ENCODE assay signal across 14 cellular contexts in the genomic region with DNA sequence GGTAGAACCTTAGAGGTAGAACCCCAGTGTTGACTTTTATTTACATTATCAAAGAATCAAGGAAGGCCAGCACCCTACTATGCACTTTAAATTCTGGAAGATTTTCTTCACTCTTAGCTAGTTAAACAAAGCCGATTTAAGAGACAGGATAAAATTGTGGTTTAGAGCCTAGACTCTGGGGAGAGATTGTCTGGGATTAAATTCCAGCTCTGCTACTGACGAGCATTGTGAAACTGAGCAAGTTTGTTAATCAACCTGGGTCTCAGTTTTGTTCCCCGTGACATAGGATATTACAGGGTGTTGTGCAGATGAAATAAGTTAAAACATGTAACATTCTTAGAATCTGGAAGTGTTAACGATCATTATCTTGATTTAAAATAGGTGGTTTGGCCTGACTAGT.
A peak's percentile ranks its signal among the peaks of the same experiment; 100 is the strongest.
DNase-seq lines count a peak whose midpoint lies in the region; ATAC-seq and TF ChIP-seq lines count a peak whose summit lies in the region.
"Had no signal": no experiment of that assay in that cellular context is flagged by ENCODE, and none has a peak within 500 bp of the region (broad histone marks: within the 10 kb centered on the region; RNA-seq: fewer than 3 reads in every experiment).

No MANE protein-coding gene starts in this region.

- no peaks in the 10 kb centered on the region for H3K9me3 Mint-ChIP-seq in activated CD4-positive, alpha-beta memory T cell treated with anti-CD3 and anti-CD28 coated beads, Interleukin-2, amount 10 ng/mL, durations not matched to agents 7 days and 5 days
- no peaks in the 10 kb centered on the region for H3K9me3 Mint-ChIP-seq in activated CD4-positive, alpha-beta memory T cell treated with anti-CD3 and anti-CD28 coated beads for 36 hours

- DNase-seq in activated CD4-positive, alpha-beta memory T cell treated with anti-CD3 and anti-CD28 coated beads, Interleukin-2, amount 10 ng/mL, durations not matched to agents 7 days and 5 days: no peak
- DNase-seq in activated CD4-positive, alpha-beta memory T cell treated with anti-CD3 and anti-CD28 coated beads for 36 hours: no peak
- DNase-seq in HCEC 1CT (peak; percentile 20), cardiac fibroblast (ENCODE audit: low read depth in 2 of 2) (peak; percentile 44 to 71), sciatic nerve (ENCODE audit: low spot score) (no peak), D341Med (ENCODE audit: low spot score) (no peak)
- DNase-seq: hippocampal formation; NCI-H187 treated with DMSO at 0.1 percent for 48 hours; NCI-H748 treated with DMSO at 0.1 percent for 48 hours; stimulated activated CD4-positive, alpha-beta T cell treated with anti-CD3 and anti-CD28 coated beads, Interleukin-12 subunit alpha, Interleukin-12 subunit beta, amount 100 ng/mL, for 4 hours had no signal

- H3K4me1 Mint-ChIP-seq in activated CD4-positive, alpha-beta memory T cell treated with anti-CD3 and anti-CD28 coated beads, Interleukin-2, amount 10 ng/mL, durations not matched to agents 7 days and 5 days: peaks cover 2% of the 10 kb centered on the region
- H3K4me1 Mint-ChIP-seq in activated CD4-positive, alpha-beta memory T cell treated with anti-CD3 and anti-CD28 coated beads for 36 hours (ENCODE audit: low read depth): peaks cover 15% of the 10 kb centered on the region

- CTCF ChIA-PET in activated CD4-positive, alpha-beta memory T cell treated with anti-CD3 and anti-CD28 coated beads, Interleukin-2, amount 10 ng/mL, durations not matched to agents 7 days and 5 days (lab: Charles Lee): interaction anchor here (0.8 to 0.9 kb wide), 2 partner anchors 80 to 280 kb away, joined by 3 read pairs; no protein-coding TSS in a partner anchor
- CTCF ChIA-PET in activated CD4-positive, alpha-beta memory T cell treated with anti-CD3 and anti-CD28 coated beads for 36 hours (lab: Charles Lee): interaction anchor here (0.7 to 1.0 kb wide), 2 partner anchors 20 to 80 kb away, joined by 3 read pairs; no protein-coding TSS in a partner anchor

- intact Hi-C loops in activated CD4-positive, alpha-beta memory T cell treated with anti-CD3 and anti-CD28 coated beads for 36 hours (cut with micrococcal nuclease): loop anchor here (1.0 to 5.0 kb wide), 3 partner anchors 26 to 376 kb away; a partner anchor contains a TSS
- intact Hi-C loops in sciatic nerve (cut with DNase I): no loop called here

- H3K27me3 Mint-ChIP-seq in activated CD4-positive, alpha-beta memory T cell treated with anti-CD3 and anti-CD28 coated beads, Interleukin-2, amount 10 ng/mL, durations not matched to agents 7 days and 5 days: peaks cover 34% of the 10 kb centered on the region
- H3K27me3 Mint-ChIP-seq in activated CD4-positive, alpha-beta memory T cell treated with anti-CD3 and anti-CD28 coated beads for 36 hours: peaks cover 17% of the 10 kb centered on the region

- POLR2A ChIA-PET in activated CD4-positive, alpha-beta memory T cell treated with anti-CD3 and anti-CD28 coated beads, Interleukin-2, amount 10 ng/mL, durations not matched to agents 7 days and 5 days (lab: Charles Lee): interaction anchor here (1.2 to 2.7 kb wide), 3 partner anchors 9 to 165 kb away, joined by 3 to 23 read pairs (median 5); a partner anchor contains a TSS
- POLR2A ChIA-PET in activated CD4-positive, alpha-beta memory T cell treated with anti-CD3 and anti-CD28 coated beads for 36 hours (lab: Charles Lee): interaction anchor here (1.1 to 2.6 kb wide), 2 partner anchors 46 to 83 kb away, joined by 3 to 11 read pairs; a partner anchor contains a TSS

- ATAC-seq in sciatic nerve (peak; percentile 77), HG02798 (IDR thresholded peaks at IDR 0.05; ENCODE audit: poor library complexity, unreplicated experiment) (no peak), HG02938 (IDR thresholded peaks at IDR 0.05; ENCODE audit: unreplicated experiment) (no peak)

- no peak overlapping the region for H3K4me3 ChIP-seq in cardiac fibroblast (replicated peaks in 1 of 2; ENCODE audit: low read depth in 2 of 2, low read length in 2 of 2)
- H3K4me3 ChIP-seq: HAP-1, tibial nerve had no signal

- peak overlapping the region; percentile 71 for H3K27ac Mint-ChIP-seq in activated CD4-positive, alpha-beta memory T cell treated with anti-CD3 and anti-CD28 coated beads, Interleukin-2, amount 10 ng/mL, durations not matched to agents 7 days and 5 days
- no peak overlapping the region for H3K27ac Mint-ChIP-seq in activated CD4-positive, alpha-beta memory T cell treated with anti-CD3 and anti-CD28 coated beads for 36 hours

- no peaks in the 10 kb centered on the region for H3K36me3 Mint-ChIP-seq in activated CD4-positive, alpha-beta memory T cell treated with anti-CD3 and anti-CD28 coated beads, Interleukin-2, amount 10 ng/mL, durations not matched to agents 7 days and 5 days (ENCODE audit: low read depth)
- H3K36me3 Mint-ChIP-seq in activated CD4-positive, alpha-beta memory T cell treated with anti-CD3 and anti-CD28 coated beads for 36 hours: no peaks in the 10 kb centered on the region

- H3K4me3 Mint-ChIP-seq in activated CD4-positive, alpha-beta memory T cell treated with anti-CD3 and anti-CD28 coated beads, Interleukin-2, amount 10 ng/mL, durations not matched to agents 7 days and 5 days: no peak overlapping the region
- no peak overlapping the region for H3K4me3 Mint-ChIP-seq in activated CD4-positive, alpha-beta memory T cell treated with anti-CD3 and anti-CD28 coated beads for 36 hours

- no peak for TF ChIP-seq CTCF in cardiac fibroblast (IDR thresholded peaks at IDR 0.05; ENCODE audit: low read depth, low read length)

Comparison
In these comparisons a context has a peak if more than half of its experiments do, and no peak if none do; other contexts are left out.
1. DNase-seq: peak in HCEC 1CT (single experiment) and cardiac fibroblast (2 of 2); none in activated CD4-positive, alpha-beta memory T cell treated with anti-CD3 and anti-CD28 coated beads, Interleukin-2, amount 10 ng/mL, durations not matched to agents 7 days and 5 days (single experiment), activated CD4-positive, alpha-beta memory T cell treated with anti-CD3 and anti-CD28 coated beads for 36 hours (single experiment), sciatic nerve (single experiment) and D341Med (single experiment).